12 cellular contexts compared by ENCODE assay signal in the genomic region with DNA sequence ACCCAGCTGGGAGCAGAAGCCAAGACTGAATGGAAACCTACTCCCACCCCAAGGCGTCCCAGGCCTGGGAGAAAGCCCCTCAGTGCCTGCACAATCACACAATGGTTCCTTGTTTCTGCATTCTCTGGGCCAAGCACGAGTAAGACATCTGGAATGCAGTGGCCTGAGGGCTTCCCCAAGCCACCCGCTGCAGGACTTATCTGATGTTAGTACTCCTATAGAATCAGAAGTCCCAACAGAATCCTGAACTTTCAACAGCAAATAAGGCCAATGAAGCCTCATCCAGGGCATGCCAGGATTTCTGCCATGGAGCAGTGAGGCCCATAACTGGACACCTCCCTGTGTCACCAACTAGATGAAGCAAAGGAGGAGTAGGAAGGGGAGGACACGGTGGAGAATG. TPM values are rescaled to one million over a fixed set of nuclear protein-coding genes. Genes with fewer than 3 reads are reported as not detected.
A peak's percentile ranks its signal among the peaks of the same experiment; 100 is the strongest.
DNase-seq lines count a peak whose midpoint lies in the region; ATAC-seq, FAIRE-seq and TF ChIP-seq lines count a peak whose summit lies in the region.
"Had no signal": no experiment of that assay in that cellular context is flagged by ENCODE, and none has a peak within 500 bp of the region (broad histone marks: within the 10 kb centered on the region; RNA-seq: fewer than 3 reads in every experiment).

No MANE protein-coding gene starts in this region.

- no peak for TF ChIP-seq POLR2A in H54 (IDR thresholded peaks at IDR 0.05; ENCODE audit: low read depth, low read length)

- peak; percentile 81 for DNase-seq in H54 (ENCODE audit: insufficient read length, low spot score)
- DNase-seq in epidermal melanocyte (ENCODE audit: insufficient read length, low spot score), result peak; percentile 92
- peak; percentile 66 for DNase-seq in renal cortical epithelial cell (ENCODE audit: low read depth)
- DNase-seq in Right ventricle myocardium superior, result no peak
- no peak for DNase-seq in putamen (ENCODE audit: low spot score)
- DNase-seq in activated CD8-positive, alpha-beta memory T cell treated with anti-CD3 and anti-CD28 coated beads, Interleukin-2, amount 50 U/mL, for 4 hours, result no peak
- DNase-seq: DND-41, esophagus squamous epithelium, NCI-H510A treated with DMSO at 0.1 percent for 48 hours, T-helper 9 cell had no signal

- intact Hi-C loops in Right ventricle myocardium superior (cut with DNase I), result no loop called here

- no peak for ATAC-seq in SK-N-SH treated with all-trans-retinoic acid at 6 μM for 48 hours
- no peak for ATAC-seq in HG03139 (IDR thresholded peaks at IDR 0.05; ENCODE audit: unreplicated experiment)
- no peak for ATAC-seq in Right ventricle myocardium superior (ENCODE audit: poor library complexity)

- no peak for FAIRE-seq in H54 (lab: Jason Lieb, UNC)

TF ChIP-seq in SK-N-SH treated with all-trans-retinoic acid at 6 μM for 48 hours, 23 proteins besides CTCF, POLR2A, EP300 and RAD21:
- TF ChIP-seq BACH2 (CRISPR knock-in tag; IDR thresholded peaks at IDR 0.05; ENCODE audit: borderline replicate concordance), result no peak
- TF ChIP-seq ZFP3 (CRISPR knock-in tag; IDR thresholded peaks at IDR 0.05), result 0 out of 2 replicates have a peak, but pooled peaks have one; percentile 31
- no peak for TF ChIP-seq ISL1 (CRISPR knock-in tag; IDR thresholded peaks at IDR 0.05)
- no peak for TF ChIP-seq ZFP30 (CRISPR knock-in tag; IDR thresholded peaks at IDR 0.05)
- no peak for TF ChIP-seq ESRRG (CRISPR knock-in tag; IDR thresholded peaks at IDR 0.05)
- TF ChIP-seq, protein P1, sequence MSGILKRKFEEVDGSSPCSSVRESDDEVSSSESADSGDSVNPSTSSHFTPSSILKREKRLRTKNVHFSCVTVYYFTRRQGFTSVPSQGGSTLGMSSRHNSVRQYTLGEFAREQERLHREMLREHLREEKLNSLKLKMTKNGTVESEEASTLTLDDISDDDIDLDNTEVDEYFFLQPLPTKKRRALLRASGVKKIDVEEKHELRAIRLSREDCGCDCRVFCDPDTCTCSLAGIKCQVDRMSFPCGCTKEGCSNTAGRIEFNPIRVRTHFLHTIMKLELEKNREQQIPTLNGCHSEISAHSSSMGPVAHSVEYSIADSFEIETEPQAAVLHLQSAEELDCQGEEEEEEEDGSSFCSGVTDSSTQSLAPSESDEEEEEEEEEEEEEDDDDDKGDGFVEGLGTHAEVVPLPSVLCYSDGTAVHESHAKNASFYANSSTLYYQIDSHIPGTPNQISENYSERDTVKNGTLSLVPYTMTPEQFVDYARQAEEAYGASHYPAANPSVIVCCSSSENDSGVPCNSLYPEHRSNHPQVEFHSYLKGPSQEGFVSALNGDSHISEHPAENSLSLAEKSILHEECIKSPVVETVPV (CRISPR knock-in tag; IDR thresholded peaks at IDR 0.05), result no peak
- TF ChIP-seq, protein P2, sequence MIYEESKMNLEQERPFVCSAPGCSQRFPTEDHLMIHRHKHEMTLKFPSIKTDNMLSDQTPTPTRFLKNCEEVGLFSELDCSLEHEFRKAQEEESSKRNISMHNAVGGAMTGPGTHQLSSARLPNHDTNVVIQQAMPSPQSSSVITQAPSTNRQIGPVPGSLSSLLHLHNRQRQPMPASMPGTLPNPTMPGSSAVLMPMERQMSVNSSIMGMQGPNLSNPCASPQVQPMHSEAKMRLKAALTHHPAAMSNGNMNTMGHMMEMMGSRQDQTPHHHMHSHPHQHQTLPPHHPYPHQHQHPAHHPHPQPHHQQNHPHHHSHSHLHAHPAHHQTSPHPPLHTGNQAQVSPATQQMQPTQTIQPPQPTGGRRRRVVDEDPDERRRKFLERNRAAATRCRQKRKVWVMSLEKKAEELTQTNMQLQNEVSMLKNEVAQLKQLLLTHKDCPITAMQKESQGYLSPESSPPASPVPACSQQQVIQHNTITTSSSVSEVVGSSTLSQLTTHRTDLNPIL (CRISPR knock-in tag; IDR thresholded peaks at IDR 0.05; ENCODE audit: low read depth), result no peak
- TF ChIP-seq, protein P3, sequence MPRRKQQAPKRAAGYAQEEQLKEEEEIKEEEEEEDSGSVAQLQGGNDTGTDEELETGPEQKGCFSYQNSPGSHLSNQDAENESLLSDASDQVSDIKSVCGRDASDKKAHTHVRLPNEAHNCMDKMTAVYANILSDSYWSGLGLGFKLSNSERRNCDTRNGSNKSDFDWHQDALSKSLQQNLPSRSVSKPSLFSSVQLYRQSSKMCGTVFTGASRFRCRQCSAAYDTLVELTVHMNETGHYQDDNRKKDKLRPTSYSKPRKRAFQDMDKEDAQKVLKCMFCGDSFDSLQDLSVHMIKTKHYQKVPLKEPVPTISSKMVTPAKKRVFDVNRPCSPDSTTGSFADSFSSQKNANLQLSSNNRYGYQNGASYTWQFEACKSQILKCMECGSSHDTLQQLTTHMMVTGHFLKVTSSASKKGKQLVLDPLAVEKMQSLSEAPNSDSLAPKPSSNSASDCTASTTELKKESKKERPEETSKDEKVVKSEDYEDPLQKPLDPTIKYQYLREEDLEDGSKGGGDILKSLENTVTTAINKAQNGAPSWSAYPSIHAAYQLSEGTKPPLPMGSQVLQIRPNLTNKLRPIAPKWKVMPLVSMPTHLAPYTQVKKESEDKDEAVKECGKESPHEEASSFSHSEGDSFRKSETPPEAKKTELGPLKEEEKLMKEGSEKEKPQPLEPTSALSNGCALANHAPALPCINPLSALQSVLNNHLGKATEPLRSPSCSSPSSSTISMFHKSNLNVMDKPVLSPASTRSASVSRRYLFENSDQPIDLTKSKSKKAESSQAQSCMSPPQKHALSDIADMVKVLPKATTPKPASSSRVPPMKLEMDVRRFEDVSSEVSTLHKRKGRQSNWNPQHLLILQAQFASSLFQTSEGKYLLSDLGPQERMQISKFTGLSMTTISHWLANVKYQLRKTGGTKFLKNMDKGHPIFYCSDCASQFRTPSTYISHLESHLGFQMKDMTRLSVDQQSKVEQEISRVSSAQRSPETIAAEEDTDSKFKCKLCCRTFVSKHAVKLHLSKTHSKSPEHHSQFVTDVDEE (CRISPR knock-in tag; IDR thresholded peaks at IDR 0.05), result no peak

RNA-seq across cellular contexts. Expression of a gene that starts 28.6 kb away (rescaled TPM):
- total RNA-seq in renal cortical epithelial cell (25.4 and 65.5 TPM in 2 replicates), Right ventricle myocardium superior (393 TPM)

Comparison
In these comparisons a context has a peak if more than half of its experiments do, and no peak if none do; other contexts are left out.
1. DNase-seq: peak in H54 (single experiment), epidermal melanocyte (single experiment) and renal cortical epithelial cell (single experiment); none in Right ventricle myocardium superior (single experiment), putamen (single experiment) and activated CD8-positive, alpha-beta memory T cell treated with anti-CD3 and anti-CD28 coated beads, Interleukin-2, amount 50 U/mL, for 4 hours (single experiment).